ENCODE assay signal across 1 cellular context in genomic region chr19:2678043-2678671, GRCh38.
TF ChIP-seq lines count a peak whose summit lies in the region.

No MANE protein-coding gene starts in this region.

TF ChIP-seq in K562, 482 proteins besides CTCF, POLR2A, EP300 and RAD21:
- TF ChIP-seq, protein P1, sequence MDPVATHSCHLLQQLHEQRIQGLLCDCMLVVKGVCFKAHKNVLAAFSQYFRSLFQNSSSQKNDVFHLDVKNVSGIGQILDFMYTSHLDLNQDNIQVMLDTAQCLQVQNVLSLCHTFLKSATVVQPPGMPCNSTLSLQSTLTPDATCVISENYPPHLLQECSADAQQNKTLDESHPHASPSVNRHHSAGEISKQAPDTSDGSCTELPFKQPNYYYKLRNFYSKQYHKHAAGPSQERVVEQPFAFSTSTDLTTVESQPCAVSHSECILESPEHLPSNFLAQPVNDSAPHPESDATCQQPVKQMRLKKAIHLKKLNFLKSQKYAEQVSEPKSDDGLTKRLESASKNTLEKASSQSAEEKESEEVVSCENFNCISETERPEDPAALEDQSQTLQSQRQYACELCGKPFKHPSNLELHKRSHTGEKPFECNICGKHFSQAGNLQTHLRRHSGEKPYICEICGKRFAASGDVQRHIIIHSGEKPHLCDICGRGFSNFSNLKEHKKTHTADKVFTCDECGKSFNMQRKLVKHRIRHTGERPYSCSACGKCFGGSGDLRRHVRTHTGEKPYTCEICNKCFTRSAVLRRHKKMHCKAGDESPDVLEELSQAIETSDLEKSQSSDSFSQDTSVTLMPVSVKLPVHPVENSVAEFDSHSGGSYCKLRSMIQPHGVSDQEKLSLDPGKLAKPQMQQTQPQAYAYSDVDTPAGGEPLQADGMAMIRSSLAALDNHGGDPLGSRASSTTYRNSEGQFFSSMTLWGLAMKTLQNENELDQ (CRISPR knock-in tag; IDR thresholded peaks at IDR 0.05; ENCODE audit: borderline replicate concordance), result no peak
- no peak for TF ChIP-seq RBM22 (IDR thresholded peaks at IDR 0.05; ENCODE audit: low read depth, low read length, poor library complexity, severe bottlenecking)
TF ChIP-seq in K562: peak in this region for 0.
